8 cellular contexts compared by ENCODE assay signal in the genomic region with DNA sequence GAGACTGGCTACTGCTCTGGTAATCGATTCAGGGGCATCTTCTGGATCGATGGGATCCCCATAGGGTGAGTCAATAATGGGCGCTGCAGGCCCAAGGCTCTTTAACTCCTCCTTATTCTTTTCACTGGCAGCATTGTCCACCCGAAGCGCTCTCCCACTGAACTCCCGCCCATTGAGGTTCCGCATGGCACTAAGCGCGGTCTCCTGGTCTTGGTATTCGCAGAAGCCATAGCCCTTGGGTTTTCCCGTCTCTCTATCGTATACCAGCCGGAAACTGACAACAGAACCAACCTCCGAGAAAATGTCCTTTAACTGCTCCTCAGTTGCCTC. TPM values are rescaled to one million over a fixed set of nuclear protein-coding genes. Genes with fewer than 3 reads are reported as not detected.
DNase-seq lines count a peak whose midpoint lies in the region; ATAC-seq and TF ChIP-seq lines count a peak whose summit lies in the region.

No MANE protein-coding gene starts in this region.

- H3K36me3 ChIP-seq in SJCRH30 = peaks cover 14% of the 10 kb centered on the region

- H3K9me3 ChIP-seq in SJCRH30 (replicated peaks) = no peaks in the 10 kb centered on the region

- peak overlapping the region; percentile 85 for H3K4me3 ChIP-seq in SJCRH30

- TF ChIP-seq CTCF in omental fat pad (IDR thresholded peaks at IDR 0.05) = no peak

- H3K27me3 ChIP-seq in SJCRH30 = no peaks in the 10 kb centered on the region

- no peaks in the 10 kb centered on the region for H3K4me1 ChIP-seq in SJCRH30

- H3K27ac ChIP-seq in SJCRH30 = peak overlapping the region; percentile 99

- peak; percentile 42 for ATAC-seq in GM19023 (IDR thresholded peaks at IDR 0.05; ENCODE audit: unreplicated experiment)
- peak; percentile 35 for ATAC-seq in HG02852 (IDR thresholded peaks at IDR 0.05; ENCODE audit: unreplicated experiment)
- peak; percentile 12 for ATAC-seq in esophagus mucosa
- ATAC-seq in omental fat pad (ENCODE audit: low FRiP score) = peak; percentile 15

- DNase-seq in SJCRH30 (peak in 1 of 2 experiments; percentile 25), omental fat pad (ENCODE audit: low spot score) (no peak), NCI-H1105 (lab: John Stamatoyannopoulos, UW) (no peak), NCI-H128 (lab: John Stamatoyannopoulos, UW; ENCODE audit: unreplicated experiment) (no peak)
- DNase-seq in stimulated activated CD4-positive, alpha-beta T cell treated with anti-CD3 and anti-CD28 coated beads, Interleukin-15, amount 100 ng/mL, for 24 hours = no peak

RNA-seq across cellular contexts. Expression of gene CSTF2T, which starts 0.3 kb away (rescaled TPM):
- total RNA-seq in SJCRH30 (2014; rRNA removed; shearing (Covaris generic)) = 33.2 and 35.2 TPM in 2 replicates
- total RNA-seq in esophagus mucosa (10.3 TPM), omental fat pad (10 to 100 TPM; 16.9 to 33.7 (median 23.4) TPM)
